ENCODE assay signal across 1 cellular context in genomic region chr12:113167868-113168267, GRCh38.
TF ChIP-seq lines count a peak whose summit lies in the region.

No MANE protein-coding gene starts in this region.

TF ChIP-seq in HepG2, 621 proteins besides CTCF, POLR2A, EP300 and RAD21:
- no peak for TF ChIP-seq ZFP36L1 (CRISPR knock-in tag; IDR thresholded peaks at IDR 0.05)
- TF ChIP-seq AGO2 (optimal IDR thresholded peaks at IDR 0.05; ENCODE audit: low read depth, low read length) = peak; percentile 49
- 0 out of 2 replicates have a peak, but pooled peaks have one; percentile 31 for TF ChIP-seq HNF4G (IDR thresholded peaks at IDR 0.05; ENCODE audit: borderline replicate concordance, low read depth, low read length)
- TF ChIP-seq HNF4G (CRISPR knock-in tag; IDR thresholded peaks at IDR 0.05; ENCODE audit: borderline replicate concordance, low read depth) = no peak
- TF ChIP-seq, protein P1, sequence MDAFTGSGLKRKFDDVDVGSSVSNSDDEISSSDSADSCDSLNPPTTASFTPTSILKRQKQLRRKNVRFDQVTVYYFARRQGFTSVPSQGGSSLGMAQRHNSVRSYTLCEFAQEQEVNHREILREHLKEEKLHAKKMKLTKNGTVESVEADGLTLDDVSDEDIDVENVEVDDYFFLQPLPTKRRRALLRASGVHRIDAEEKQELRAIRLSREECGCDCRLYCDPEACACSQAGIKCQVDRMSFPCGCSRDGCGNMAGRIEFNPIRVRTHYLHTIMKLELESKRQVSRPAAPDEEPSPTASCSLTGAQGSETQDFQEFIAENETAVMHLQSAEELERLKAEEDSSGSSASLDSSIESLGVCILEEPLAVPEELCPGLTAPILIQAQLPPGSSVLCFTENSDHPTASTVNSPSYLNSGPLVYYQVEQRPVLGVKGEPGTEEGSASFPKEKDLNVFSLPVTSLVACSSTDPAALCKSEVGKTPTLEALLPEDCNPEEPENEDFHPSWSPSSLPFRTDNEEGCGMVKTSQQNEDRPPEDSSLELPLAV (CRISPR knock-in tag; conservative IDR thresholded peaks at IDR 0.05; ENCODE audit: low read depth) = no peak
- no peak for TF ChIP-seq ZNF407 (CRISPR knock-in tag; IDR thresholded peaks at IDR 0.05; ENCODE audit: not compliant biosample characterization)
- no peak for TF ChIP-seq MLLT10 (CRISPR knock-in tag; IDR thresholded peaks at IDR 0.05)
